ENCODE assay signal across 21 cellular contexts in genomic region chr5:1405539-1406530, GRCh38. TPM values are rescaled to one million over a fixed set of nuclear protein-coding genes. Genes with fewer than 3 reads are reported as not detected.
DNase-seq lines count a peak whose midpoint lies in the region; ATAC-seq and TF ChIP-seq lines count a peak whose summit lies in the region.
"Had no signal": no experiment of that assay in that cellular context is flagged by ENCODE, and none has a peak within 500 bp of the region (broad histone marks: within the 10 kb centered on the region; RNA-seq: fewer than 3 reads in every experiment).

No MANE protein-coding gene starts in this region.

- H3K9me3 ChIP-seq in MG63 (no peaks in the 10 kb centered on the region), RWPE2 (ENCODE audit: severe bottlenecking) (no peaks in the 10 kb centered on the region), right cardiac atrium (ENCODE audit: control insufficient read depth, low read length) (no peaks in the 10 kb centered on the region)
- H3K9me3 ChIP-seq: SJCRH30 had no signal

- H3K4me3 ChIP-seq in MG63 (no peak overlapping the region), RWPE2 (ENCODE audit: severe bottlenecking) (no peak overlapping the region), right cardiac atrium (ENCODE audit: low read length) (no peak overlapping the region)
- H3K4me3 ChIP-seq: SJCRH30 had no signal

- DNase-seq in MG63 (peak; percentile 0), RWPE2 (ENCODE audit: low spot score) (peak; percentile 64), right cardiac atrium (peak in 2 of 3 donors; percentile 11 to 37), posterior vena cava (ENCODE audit: low spot score) (peak; percentile 75), NCI-H226 (no peak), AG08395 (ENCODE audit: low spot score) (no peak)
- DNase-seq in central memory CD4-positive, alpha-beta T cell, result no peak
- DNase-seq: C1 segment of cervical spinal cord, H9, Karpas-422, NCI-H1048, NCI-H2081 treated with DMSO at 0.1 percent for 48 hours, NCI-H510A, NCI-H748 treated with DMSO at 0.1 percent for 48 hours, OCI-M1, RPMI8226, SJCRH30 had no signal

- no peaks in the 10 kb centered on the region for H3K36me3 ChIP-seq in MG63
- H3K36me3 ChIP-seq in RWPE2 (ENCODE audit: low read depth), result no peaks in the 10 kb centered on the region
- H3K36me3 ChIP-seq: SJCRH30 had no signal

- H3K4me1 ChIP-seq in RWPE2 (ENCODE audit: insufficient read depth, poor library complexity, severe bottlenecking) (no peaks in the 10 kb centered on the region), right cardiac atrium (ENCODE audit: control insufficient read depth, insufficient read depth, low read length) (no peaks in the 10 kb centered on the region)
- H3K4me1 ChIP-seq: SJCRH30 had no signal

- TF ChIP-seq CTCF in RWPE2 (IDR thresholded peaks at IDR 0.05; ENCODE audit: poor library complexity, severe bottlenecking), result no peak

- H3K27me3 ChIP-seq in MG63, result peaks cover 67% of the 10 kb centered on the region
- H3K27me3 ChIP-seq in RWPE2 (ENCODE audit: insufficient read depth, poor library complexity, severe bottlenecking), result peaks cover 6% of the 10 kb centered on the region
- no peaks in the 10 kb centered on the region for H3K27me3 ChIP-seq in right cardiac atrium (ENCODE audit: control insufficient read depth, insufficient read depth)
- H3K27me3 ChIP-seq: SJCRH30 had no signal

- WGBS in right cardiac atrium, result 85% methylated on average over 40 of the region's 40 CpGs

- ATAC-seq in RWPE2 (ENCODE audit: low read depth), result no peak
- no peak for ATAC-seq in right cardiac atrium
- ATAC-seq in HG03108 (IDR thresholded peaks at IDR 0.05; ENCODE audit: unreplicated experiment), result no peak

- H3K27ac ChIP-seq in RWPE2 (ENCODE audit: poor library complexity, severe bottlenecking) (no peak overlapping the region), right cardiac atrium (ENCODE audit: low read length) (no peak overlapping the region)
- H3K27ac ChIP-seq: SJCRH30 had no signal

- intact Hi-C loops in right cardiac atrium (cut with DNase I) (no loop called here), posterior vena cava (cut with DNase I) (no loop called here)

RNA-seq across cellular contexts. Expression of gene SLC6A3, which starts 39.4 kb away (rescaled TPM):
- not detected in 2 replicates for total RNA-seq in MG63 (2014; rRNA removed; shearing (Covaris generic); ENCODE audit: low replicate concordance)
- total RNA-seq in right cardiac atrium (not detected), posterior vena cava (under 1 TPM; 0.10 to 0.19 TPM)
- not detected for polyA plus RNA-seq in right cardiac atrium
- total RNA-seq: CD8-positive, alpha-beta memory T cell; HT-29; MCF 10A had no signal
- polyA plus RNA-seq: CD8-positive, alpha-beta memory T cell had no signal

Comparison
In these comparisons a context has a peak if more than half of its experiments do, and no peak if none do; other contexts are left out.
1. DNase-seq: peak in MG63 (single experiment), RWPE2 (single experiment), right cardiac atrium (2 of 3) and posterior vena cava (single experiment); none in NCI-H226 (single experiment), central memory CD4-positive, alpha-beta T cell (single experiment) and AG08395 (single experiment).